Comparison of ENCODE assay signal across 1 cellular context in the genomic region with DNA sequence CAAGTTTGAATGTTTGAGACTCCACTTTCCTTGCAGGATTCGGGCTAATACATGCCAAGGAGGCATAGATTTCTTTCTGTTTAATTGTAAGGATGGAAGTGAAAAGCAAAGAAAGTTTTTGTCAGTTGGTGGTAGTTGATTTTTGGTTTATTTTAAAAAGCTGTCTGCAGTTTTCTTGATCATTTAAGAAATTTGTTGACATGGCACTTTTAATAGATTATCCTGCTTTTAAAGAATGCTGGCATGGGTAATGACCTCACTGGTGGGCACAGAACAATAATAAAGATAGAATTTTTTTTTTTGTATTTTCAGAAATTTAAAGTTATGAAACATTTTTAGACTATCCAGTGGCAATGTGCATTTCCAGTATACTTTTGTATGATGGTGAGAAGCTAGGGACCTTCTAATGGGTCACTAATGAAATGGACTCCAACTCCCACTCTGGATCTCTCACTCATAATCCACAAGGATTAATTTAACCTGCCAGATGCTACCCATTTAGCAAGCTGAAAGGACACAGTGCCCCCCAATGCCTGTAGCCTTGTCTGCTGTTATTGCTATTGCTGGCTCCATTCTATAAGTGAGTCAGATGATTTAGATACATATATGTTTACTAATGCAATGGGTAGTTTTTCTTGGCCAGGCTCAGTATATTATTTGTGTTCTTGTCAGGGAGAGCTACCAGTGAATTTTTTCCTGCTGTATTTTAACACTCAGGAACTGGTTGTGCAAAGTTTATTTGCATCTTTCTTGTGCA.
TF ChIP-seq lines count a peak whose summit lies in the region.

No MANE protein-coding gene starts in this region.

TF ChIP-seq in endothelial cell of umbilical vein, 7 proteins besides CTCF, POLR2A, EP300 and RAD21:
- TF ChIP-seq POLR2AphosphoS5 (IDR thresholded peaks at IDR 0.05; ENCODE audit: insufficient read depth, low read depth, low read length) = peak; percentile 42
- TF ChIP-seq GATA2 (IDR thresholded peaks at IDR 0.05; ENCODE audit: insufficient read depth, insufficient read length, low read depth, low read length) = no peak
